ENCODE assay signal across 11 cellular contexts in the genomic region with DNA sequence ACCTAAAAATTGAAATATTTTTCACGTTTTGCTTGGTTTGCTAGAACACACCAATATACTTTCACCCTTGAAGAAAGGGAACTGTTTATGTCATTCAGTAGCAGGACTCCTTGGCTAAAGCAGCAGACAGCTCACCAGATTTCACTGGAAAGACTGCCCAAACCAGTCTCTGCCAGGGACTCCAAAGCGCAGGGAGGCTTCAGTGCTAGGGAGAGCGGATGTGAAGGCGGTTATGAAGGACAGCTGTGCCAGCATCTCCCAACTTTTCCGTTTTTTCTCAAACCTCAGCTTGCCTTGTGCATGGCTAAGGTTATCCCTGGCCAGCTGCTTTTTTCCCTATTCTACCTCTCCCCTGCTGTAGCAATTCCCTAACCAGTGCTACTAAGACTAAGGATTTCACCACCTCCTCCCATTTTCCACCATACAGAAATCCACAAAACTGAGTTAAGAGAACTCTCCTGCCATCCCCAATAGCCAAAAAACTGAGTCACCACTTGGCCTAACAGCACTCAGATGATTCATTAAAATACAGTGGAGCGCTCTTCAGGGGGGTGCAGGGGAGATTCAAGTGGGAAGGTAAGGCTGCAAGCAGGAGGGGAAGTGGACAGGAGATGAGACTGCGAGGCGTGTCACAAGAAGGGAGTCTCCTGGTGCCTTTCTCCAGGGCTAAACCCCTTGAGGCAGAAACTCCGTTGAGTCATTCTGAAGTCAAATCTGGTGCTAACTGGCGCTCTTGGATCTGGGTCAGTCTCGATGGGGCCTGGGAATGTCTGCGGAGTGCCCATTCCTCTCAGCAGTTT.
A peak's percentile ranks its signal among the peaks of the same experiment; 100 is the strongest.
DNase-seq lines count a peak whose midpoint lies in the region; ATAC-seq and TF ChIP-seq lines count a peak whose summit lies in the region.
"Had no signal": no experiment of that assay in that cellular context is flagged by ENCODE, and none has a peak within 500 bp of the region (broad histone marks: within the 10 kb centered on the region; RNA-seq: fewer than 3 reads in every experiment).

No MANE protein-coding gene starts in this region.

- no peaks in the 10 kb centered on the region for H3K36me3 Mint-ChIP-seq in endothelial cell (ENCODE audit: low read depth, unreplicated experiment)

- no peak overlapping the region for H3K4me3 ChIP-seq in parathyroid adenoma (ENCODE audit: low read depth, low read length)

- H3K27ac ChIP-seq in parathyroid adenoma, result peak overlapping the region; percentile 88

- no peaks in the 10 kb centered on the region for H3K79me2 ChIP-seq in parathyroid adenoma

- in situ Hi-C loops in Caki2 (cut with HindIII; ENCODE audit: low pct_unique_long_range_greater_than_20kb, low sequenced_read_pairs), result no loop called here

- H3K27me3 Mint-ChIP-seq in endothelial cell (ENCODE audit: unreplicated experiment), result no peaks in the 10 kb centered on the region

- TF ChIP-seq CTCF in parathyroid adenoma (IDR thresholded peaks at IDR 0.05), result no peak
- no peak for TF ChIP-seq CTCF in endothelial cell (IDR thresholded peaks at IDR 0.05; ENCODE audit: unreplicated experiment)

- no peaks in the 10 kb centered on the region for H3K4me1 Mint-ChIP-seq in endothelial cell (ENCODE audit: unreplicated experiment)
- H3K4me1 Mint-ChIP-seq: central memory CD8-positive, alpha-beta T cell had no signal

- H3K9ac ChIP-seq in parathyroid adenoma, result no peak overlapping the region

- ATAC-seq in GM18909 (IDR thresholded peaks at IDR 0.05; ENCODE audit: poor library complexity, unreplicated experiment) (no peak), GM21737 (IDR thresholded peaks at IDR 0.05; ENCODE audit: unreplicated experiment) (no peak)

- H3K9me3 Mint-ChIP-seq in endothelial cell (ENCODE audit: unreplicated experiment), result no peaks in the 10 kb centered on the region
- H3K9me3 Mint-ChIP-seq: central memory CD8-positive, alpha-beta T cell had no signal

- DNase-seq in Caki2 (ENCODE audit: low read depth) (peak; percentile 59), RPMI7951 (ENCODE audit: low read depth) (peak; percentile 95), fibroblast of peridontal ligament (ENCODE audit: extremely low read depth) (peak; percentile 91), NCI-H2171 treated with DMSO at 0.1 percent for 48 hours (lab: John Stamatoyannopoulos, UW) (no peak), endothelial cell (ENCODE audit: low spot score) (no peak)
- DNase-seq: midbrain, NCI-H2171 had no signal

- no peaks in the 10 kb centered on the region for H3K27me3 ChIP-seq in parathyroid adenoma (ENCODE audit: control insufficient read depth, insufficient read depth, low read length)

- H3K4me1 ChIP-seq in parathyroid adenoma, result peaks cover 17% of the 10 kb centered on the region

- no peak overlapping the region for H3K27ac Mint-ChIP-seq in endothelial cell (ENCODE audit: unreplicated experiment)

- no peaks in the 10 kb centered on the region for H3K9me3 ChIP-seq in parathyroid adenoma (ENCODE audit: control insufficient read depth, low read length)

- peak overlapping the region; percentile 38 for H3K4me2 ChIP-seq in parathyroid adenoma (ENCODE audit: low read length)

- no peak overlapping the region for H3K4me3 Mint-ChIP-seq in endothelial cell (ENCODE audit: unreplicated experiment)
- H3K4me3 Mint-ChIP-seq: central memory CD8-positive, alpha-beta T cell had no signal

- H3K36me3 ChIP-seq in parathyroid adenoma (ENCODE audit: control insufficient read depth, insufficient read depth, low read length), result no peaks in the 10 kb centered on the region

- peak overlapping the region; percentile 45 for H2AFZ ChIP-seq in parathyroid adenoma

Comparison
In these comparisons a context has a peak if more than half of its experiments do, and no peak if none do; other contexts are left out.
1. DNase-seq: peak in Caki2 (single experiment), RPMI7951 (single experiment) and fibroblast of peridontal ligament (single experiment); none in NCI-H2171 treated with DMSO at 0.1 percent for 48 hours (single experiment) and endothelial cell (single experiment).